8 cellular contexts compared by ENCODE assay signal in genomic region chrX:43949669-43950068, GRCh38. TPM values are rescaled to one million over a fixed set of nuclear protein-coding genes. Genes with fewer than 3 reads are reported as not detected.
DNase-seq lines count a peak whose midpoint lies in the region; ATAC-seq and TF ChIP-seq lines count a peak whose summit lies in the region.

No MANE protein-coding gene starts in this region.

- intact Hi-C loops in posterior cingulate gyrus (cut with DNase I): no loop called here

- TF ChIP-seq CTCF in BE2C (IDR thresholded peaks at IDR 0.05; ENCODE audit: low read depth, low read length) (peak; percentile 74), fibroblast of villous mesenchyme (IDR thresholded peaks at IDR 0.05; ENCODE audit: insufficient read depth, low read depth, low read length) (peak; percentile 9)

- H3K27ac Mint-ChIP-seq in activated CD8-positive, alpha-beta memory T cell treated with anti-CD3 and anti-CD28 coated beads, Interleukin-2, amount 10 ng/mL, durations not matched to agents 7 days and 5 days: no peak overlapping the region

- H3K4me1 ChIP-seq in BE2C: no peaks in the 10 kb centered on the region

- H3K4me3 Mint-ChIP-seq in activated CD8-positive, alpha-beta memory T cell treated with anti-CD3 and anti-CD28 coated beads, Interleukin-2, amount 10 ng/mL, durations not matched to agents 7 days and 5 days: peak overlapping the region; percentile 17

- peak; percentile 39 for ATAC-seq in activated CD8-positive, alpha-beta memory T cell treated with anti-CD3 and anti-CD28 coated beads, Interleukin-2, amount 10 ng/mL, durations not matched to agents 7 days and 5 days
- ATAC-seq in HG02798 (IDR thresholded peaks at IDR 0.05; ENCODE audit: poor library complexity, unreplicated experiment) (no peak), HG03108 (IDR thresholded peaks at IDR 0.05; ENCODE audit: unreplicated experiment) (no peak)

- DNase-seq in BE2C (peak; percentile 70), HK-2 (ENCODE audit: unreplicated experiment) (peak; percentile 28), fibroblast of villous mesenchyme (ENCODE audit: low read depth) (no peak), posterior cingulate gyrus (peak in 9 of 10 donors; percentile 36 to 94 (median 54)), DMS153 (lab: John Stamatoyannopoulos, UW) (no peak)
- DNase-seq in activated CD8-positive, alpha-beta memory T cell treated with anti-CD3 and anti-CD28 coated beads, Interleukin-2, amount 10 ng/mL, durations not matched to agents 7 days and 5 days: peak; percentile 43

- CTCF ChIA-PET in activated CD8-positive, alpha-beta memory T cell treated with anti-CD3 and anti-CD28 coated beads, Interleukin-2, amount 10 ng/mL, durations not matched to agents 7 days and 5 days (lab: Charles Lee): interaction anchor here (0.9 to 1.3 kb wide), 2 partner anchors 9 to 15 kb away, joined by 3 to 4 read pairs; no protein-coding TSS in a partner anchor

- peak overlapping the region; percentile 26 for H3K4me3 ChIP-seq in BE2C (ENCODE audit: low read depth, low read length)
- no peak overlapping the region for H3K4me3 ChIP-seq in fibroblast of villous mesenchyme (ENCODE audit: low read depth, low read length)

- peaks cover 5% of the 10 kb centered on the region for H3K4me1 Mint-ChIP-seq in activated CD8-positive, alpha-beta memory T cell treated with anti-CD3 and anti-CD28 coated beads, Interleukin-2, amount 10 ng/mL, durations not matched to agents 7 days and 5 days

- H3K36me3 Mint-ChIP-seq in activated CD8-positive, alpha-beta memory T cell treated with anti-CD3 and anti-CD28 coated beads, Interleukin-2, amount 10 ng/mL, durations not matched to agents 7 days and 5 days: no peaks in the 10 kb centered on the region

- H3K27me3 ChIP-seq in BE2C: no peaks in the 10 kb centered on the region

- H3K36me3 ChIP-seq in BE2C: no peaks in the 10 kb centered on the region

- no peaks in the 10 kb centered on the region for H3K9me3 Mint-ChIP-seq in activated CD8-positive, alpha-beta memory T cell treated with anti-CD3 and anti-CD28 coated beads, Interleukin-2, amount 10 ng/mL, durations not matched to agents 7 days and 5 days (ENCODE audit: low read depth)

- H3K27me3 Mint-ChIP-seq in activated CD8-positive, alpha-beta memory T cell treated with anti-CD3 and anti-CD28 coated beads, Interleukin-2, amount 10 ng/mL, durations not matched to agents 7 days and 5 days: peaks cover 5% of the 10 kb centered on the region

- H3K9me3 ChIP-seq in BE2C: no peaks in the 10 kb centered on the region

RNA-seq across cellular contexts. Expression of gene NDP, which starts 23.5 kb away (rescaled TPM):
- 1.3 TPM for polyA plus RNA-seq in BE2C (2012; ENCODE audit: insufficient read depth, insufficient read length, low read depth)
- not detected for total RNA-seq in activated CD8-positive, alpha-beta memory T cell treated with anti-CD3 and anti-CD28 coated beads, Interleukin-2, amount 10 ng/mL, durations not matched to agents 7 days and 5 days
- total RNA-seq in fibroblast of villous mesenchyme: under 0.01 TPM in 1 of 2 replicates, not detected in the other

Comparison
In these comparisons a context has a peak if more than half of its experiments do, and no peak if none do; other contexts are left out.
1. DNase-seq: peak in BE2C (single experiment), HK-2 (single experiment), activated CD8-positive, alpha-beta memory T cell treated with anti-CD3 and anti-CD28 coated beads, Interleukin-2, amount 10 ng/mL, durations not matched to agents 7 days and 5 days (single experiment) and posterior cingulate gyrus (9 of 10); none in fibroblast of villous mesenchyme (single experiment) and DMS153 (single experiment).